15 cellular contexts compared by ENCODE assay signal in the genomic region with DNA sequence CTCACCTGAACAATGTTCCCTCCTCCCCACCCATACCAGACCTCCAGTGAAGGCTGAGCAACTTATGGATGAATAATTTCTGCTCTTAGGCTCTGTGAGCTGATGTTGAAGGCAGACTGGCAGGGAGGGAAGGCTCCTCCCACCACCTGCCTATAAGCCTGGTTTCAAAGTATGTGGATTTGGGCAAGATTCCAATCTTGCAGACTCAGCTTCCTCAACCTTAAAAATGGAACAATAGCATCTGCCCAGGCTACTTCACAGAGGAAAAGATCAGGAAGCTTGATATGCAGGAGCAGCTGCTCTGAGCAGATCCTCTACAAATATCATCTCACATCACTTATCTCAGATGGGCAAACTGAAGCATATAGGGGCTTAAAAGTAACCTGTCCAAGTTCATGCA.
DNase-seq lines count a peak whose midpoint lies in the region; ATAC-seq, FAIRE-seq and TF ChIP-seq lines count a peak whose summit lies in the region.
"Had no signal": no experiment of that assay in that cellular context is flagged by ENCODE, and none has a peak within 500 bp of the region (broad histone marks: within the 10 kb centered on the region; RNA-seq: fewer than 3 reads in every experiment).

No MANE protein-coding gene starts in this region.

- BruUV-seq in HepG2 (replicated peaks; lab: Mats Ljungman, UMichigan): no TSS peak
- BruUV-seq in PC-3 (replicated peaks; lab: Mats Ljungman, UMichigan): no TSS peak

- TF ChIP-seq RAD21 in HepG2 (CRISPR knock-in tag; IDR thresholded peaks at IDR 0.05): no peak

- no peak overlapping the region for H3K27ac ChIP-seq in HepG2 (ENCODE audit: extremely low read length, insufficient read depth, low read length)
- H3K27ac ChIP-seq in right lobe of liver: no peak overlapping the region
- H3K27ac ChIP-seq in PC-3 (ENCODE audit: low read length): no peak overlapping the region
- peak overlapping the region; percentile 24 for H3K27ac ChIP-seq in epithelial cell of prostate
- H3K27ac ChIP-seq in gastroesophageal sphincter: peak overlapping the region in 1 of 4 donors; percentile 32
- no peak overlapping the region for H3K27ac ChIP-seq in substantia nigra (ENCODE audit: low read depth, low read length, poor library complexity, severe bottlenecking)
- H3K27ac ChIP-seq: GM23248 had no signal

- no peaks in the 10 kb centered on the region for H3K27me3 ChIP-seq in HepG2 (ENCODE audit: control insufficient read depth in 1 of 2, insufficient read depth in 2 of 2, low read length in 2 of 2)
- no peaks in the 10 kb centered on the region for H3K27me3 ChIP-seq in right lobe of liver
- H3K27me3 ChIP-seq in PC-3 (ENCODE audit: low read length): no peaks in the 10 kb centered on the region
- no peaks in the 10 kb centered on the region for H3K27me3 ChIP-seq in gastroesophageal sphincter

- in situ Hi-C loops in HepG2 (cut with HindIII; ENCODE audit: extremely low pct_ligation_motif_present, low pct_unique_long_range_greater_than_20kb): no loop called here

- TF ChIP-seq POLR2A in HepG2 (IDR thresholded peaks at IDR 0.05; ENCODE audit: insufficient read depth in 1 of 2, low read depth in 2 of 2, low read length in 2 of 2) (no peak), right lobe of liver (IDR thresholded peaks at IDR 0.05) (no peak), gastroesophageal sphincter (IDR thresholded peaks at IDR 0.05) (no peak)

- TF ChIP-seq EP300 in HepG2 (IDR thresholded peaks at IDR 0.05; ENCODE audit: low read depth in 2 of 2, low read length in 2 of 2) (no peak), HepG2 (CRISPR knock-in tag; IDR thresholded peaks at IDR 0.05; ENCODE audit: borderline replicate concordance) (no peak), gastroesophageal sphincter (IDR thresholded peaks at IDR 0.05) (no peak)

- no peaks in the 10 kb centered on the region for H3K9me2 ChIP-seq in PC-3 (replicated peaks; ENCODE audit: low read length)

- no peaks in the 10 kb centered on the region for H4K20me1 ChIP-seq in HepG2 (ENCODE audit: insufficient read depth, low read length)
- no peaks in the 10 kb centered on the region for H4K20me1 ChIP-seq in PC-3 (ENCODE audit: low read length)

- intact Hi-C loops in HepG2 (cut with micrococcal nuclease; ENCODE audit: unreplicated experiment) (loop anchor here (5.0 kb wide), 1 partner anchor 137 kb away; no protein-coding TSS in a partner anchor), right lobe of liver (cut with DNase I) (no loop called here), PC-3 (cut with micrococcal nuclease) (no loop called here)

- H2AFZ ChIP-seq in HepG2 (ENCODE audit: low read length) (no peak overlapping the region), PC-3 (ENCODE audit: low read length) (no peak overlapping the region)
- H2AFZ ChIP-seq: GM23248 had no signal

- H3K36me3 ChIP-seq in HepG2 (replicated peaks in 1 of 2; ENCODE audit: control insufficient read depth in 1 of 2, insufficient read depth in 2 of 2, low read length in 2 of 2) (no peaks in the 10 kb centered on the region), right lobe of liver (no peaks in the 10 kb centered on the region), PC-3 (ENCODE audit: low read depth, low read length) (peaks cover 3% of the 10 kb centered on the region; the same call in 1 of the 2 replicates), gastroesophageal sphincter (no peaks in the 10 kb centered on the region)

- CTCF ChIA-PET in HepG2 (lab: Yijun Ruan, JAX; ENCODE audit: low intra/inter-chr PET ratio, low total read pairs) (no interaction called here), PC-3 (lab: Charles Lee) (no interaction called here)

- TF ChIP-seq CTCF in HepG2 (CRISPR knock-in tag; IDR thresholded peaks at IDR 0.05): no peak
- no peak for TF ChIP-seq CTCF in right lobe of liver (IDR thresholded peaks at IDR 0.05)
- no peak for TF ChIP-seq CTCF in PC-3 (conservative IDR thresholded peaks at IDR 0.05; ENCODE audit: low read depth, low read length)
- TF ChIP-seq CTCF in gastroesophageal sphincter (IDR thresholded peaks at IDR 0.05): no peak

- no peak overlapping the region for H3K4me2 ChIP-seq in HepG2 (ENCODE audit: low read depth, low read length)
- H3K4me2 ChIP-seq in PC-3 (ENCODE audit: low read length): no peak overlapping the region
- H3K4me2 ChIP-seq: smooth muscle cell had no signal

- DNase-seq in HepG2 (ENCODE audit: low spot score) (peak; percentile 35), right lobe of liver (no peak), PC-3 (peak; percentile 86), epithelial cell of prostate (ENCODE audit: low read depth, low spot score) (peak; percentile 64), substantia nigra (lab: John Stamatoyannopoulos, UW) (no peak), NCI-H510A (lab: John Stamatoyannopoulos, UW) (no peak)
- no peak for DNase-seq in stimulated activated CD4-positive, alpha-beta T cell treated with anti-CD3 and anti-CD28 coated beads, Interleukin-12 subunit alpha, Interleukin-12 subunit beta, amount 100 ng/mL, for 4 hours
- DNase-seq: activated T-cell treated with anti-CD3 and anti-CD28 coated beads, Interleukin-2, amount 50 U/mL, for 24 hours; anterior cingulate cortex; GM23248; naive B cell; NCI-H2081 treated with DMSO at 0.1 percent for 48 hours had no signal

- ATAC-seq in HepG2: no peak
- no peak for ATAC-seq in right lobe of liver
- peak; percentile 48 for ATAC-seq in PC-3
- ATAC-seq in gastroesophageal sphincter: no peak
- ATAC-seq: WTC11 had no signal

- H3F3A ChIP-seq in PC-3 (ENCODE audit: low read length, unreplicated experiment): no peaks in the 10 kb centered on the region

- FAIRE-seq in HepG2 (lab: Jason Lieb, UNC): peak; percentile 26

- peaks cover 54% of the 10 kb centered on the region for H3K4me1 ChIP-seq in HepG2 (ENCODE audit: insufficient read depth, low read length)
- no peaks in the 10 kb centered on the region for H3K4me1 ChIP-seq in right lobe of liver
- 0 out of 2 replicates have a peak, but pooled peaks cover 6% of the 10 kb centered on the region for H3K4me1 ChIP-seq in PC-3 (ENCODE audit: insufficient read depth, low read length)
- H3K4me1 ChIP-seq in gastroesophageal sphincter: peaks cover 0 to 16% (median 2%) of the 10 kb centered on the region in 3 donors

- POLR2A ChIA-PET in HepG2 (lab: Yijun Ruan, JAX) (interaction anchor here (1.0 to 1.9 kb wide), 3 partner anchors 17 to 134 kb away, joined by 3 to 4 read pairs (median 3); no protein-coding TSS in a partner anchor), PC-3 (lab: Charles Lee; ENCODE audit: unreplicated experiment) (no interaction called here)

- H3K9ac ChIP-seq in HepG2 (ENCODE audit: insufficient read depth, low read depth, low read length) (no peak overlapping the region), PC-3 (ENCODE audit: low read length) (no peak overlapping the region)
- H3K9ac ChIP-seq: GM23248 had no signal

- H3K4me3 ChIP-seq in HepG2 (replicated peaks in 1 of 3; ENCODE audit: insufficient read depth in 1 of 3, low read depth in 2 of 3, low read length in 3 of 3) (no peak overlapping the region), right lobe of liver (no peak overlapping the region), PC-3 (ENCODE audit: low read length) (no peak overlapping the region), gastroesophageal sphincter (no peak overlapping the region)
- H3K4me3 ChIP-seq: GM23248, smooth muscle cell had no signal

- H3K79me2 ChIP-seq in HepG2 (ENCODE audit: insufficient read depth, low read length): no peaks in the 10 kb centered on the region
- H3K79me2 ChIP-seq in PC-3 (ENCODE audit: low read length): no peaks in the 10 kb centered on the region

- peaks cover 3% of the 10 kb centered on the region; the same call in 1 of the 2 replicates for H3K9me3 ChIP-seq in HepG2 (ENCODE audit: low read length)
- no peaks in the 10 kb centered on the region for H3K9me3 ChIP-seq in right lobe of liver
- H3K9me3 ChIP-seq in PC-3 (ENCODE audit: low read length): peaks cover 17% of the 10 kb centered on the region; the same call in 1 of the 2 replicates
- peaks cover 0 to 4% (median 0%) of the 10 kb centered on the region in 3 donors for H3K9me3 ChIP-seq in gastroesophageal sphincter

TF ChIP-seq in HepG2, 621 proteins besides CTCF, POLR2A, EP300 and RAD21:
- TF ChIP-seq MAZ (IDR thresholded peaks at IDR 0.05; ENCODE audit: borderline replicate concordance, low read depth, low read length) (no peak), MAZ (CRISPR knock-in tag; IDR thresholded peaks at IDR 0.05; ENCODE audit: low read depth) (no peak), ZBTB20 (CRISPR knock-in tag; IDR thresholded peaks at IDR 0.05; ENCODE audit: borderline replicate concordance, low read depth) (no peak), ZNF629 (CRISPR knock-in tag; conservative IDR thresholded peaks at IDR 0.05) (peak; percentile 45; the same call in 1 of the 2 replicates)

Comparison
In these comparisons a context has a peak if more than half of its experiments do, and no peak if none do; other contexts are left out.
1. DNase-seq: peak in HepG2 (single experiment), PC-3 (single experiment) and epithelial cell of prostate (single experiment); none in right lobe of liver (0 of 3), substantia nigra (0 of 49), stimulated activated CD4-positive, alpha-beta T cell treated with anti-CD3 and anti-CD28 coated beads, Interleukin-12 subunit alpha, Interleukin-12 subunit beta, amount 100 ng/mL, for 4 hours (single experiment) and NCI-H510A (single experiment).